13 cellular contexts compared by ENCODE assay signal in the genomic region with DNA sequence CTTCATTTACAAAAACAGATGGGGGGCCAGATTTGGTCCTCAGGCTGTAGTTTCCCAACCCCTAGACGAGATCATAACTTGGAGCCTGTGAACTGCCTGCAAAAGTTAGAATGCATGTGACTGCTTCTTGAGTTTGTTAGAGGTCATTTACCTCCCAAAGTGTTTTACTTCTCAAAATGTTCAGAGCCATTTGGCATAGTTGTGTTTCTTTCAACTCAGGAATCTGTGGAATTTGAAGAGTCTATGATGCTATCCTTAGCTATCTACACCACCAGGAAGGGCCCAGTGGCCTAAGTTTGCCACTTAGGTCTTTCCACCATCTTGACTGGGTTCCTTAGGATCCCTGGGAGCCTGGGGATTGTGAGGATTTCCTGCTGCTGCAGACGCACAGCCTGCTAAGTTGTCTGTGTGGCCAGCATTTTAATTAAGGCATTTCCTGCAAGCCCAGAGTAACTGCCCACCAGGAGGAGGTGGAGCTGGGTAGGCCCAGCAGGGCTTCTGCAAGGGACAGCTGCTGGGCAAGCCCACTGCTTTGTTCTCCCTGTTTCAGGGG. TPM values are rescaled to one million over a fixed set of nuclear protein-coding genes. Genes with fewer than 3 reads are reported as not detected.
DNase-seq lines count a peak whose midpoint lies in the region; ATAC-seq and TF ChIP-seq lines count a peak whose summit lies in the region.
"Had no signal": no experiment of that assay in that cellular context is flagged by ENCODE, and none has a peak within 500 bp of the region (broad histone marks: within the 10 kb centered on the region; RNA-seq: fewer than 3 reads in every experiment).

No MANE protein-coding gene starts in this region.

- H3K9me3 ChIP-seq in A673 (ENCODE audit: low read depth, low read length, poor library complexity, severe bottlenecking) (no peaks in the 10 kb centered on the region), left lung (no peaks in the 10 kb centered on the region)
- H3K9me3 ChIP-seq: heart left ventricle had no signal

- H3K4me1 ChIP-seq in A673 (ENCODE audit: insufficient read depth, low read length, poor library complexity, severe bottlenecking) (peaks cover 22% of the 10 kb centered on the region), left lung (peaks cover 6 to 14% of the 10 kb centered on the region in 2 donors)

- intact Hi-C loops in A673 (cut with micrococcal nuclease; ENCODE audit: unreplicated experiment), result no loop called here
- intact Hi-C loops in left lung (cut with DNase I), result no loop called here

- POLR2A ChIA-PET in A673 (lab: Charles Lee; ENCODE audit: low non-redundant PET), result no interaction called here

- no peaks in the 10 kb centered on the region for H3K27me3 ChIP-seq in A673 (replicated peaks; ENCODE audit: insufficient read depth, low read depth, low read length, poor library complexity)
- H3K27me3 ChIP-seq in left lung, result no peaks in the 10 kb centered on the region
- H3K27me3 ChIP-seq: heart left ventricle had no signal

- TF ChIP-seq CTCF in A673 (conservative IDR thresholded peaks at IDR 0.05; ENCODE audit: low read depth, low read length) (no peak), left lung (IDR thresholded peaks at IDR 0.05) (no peak)

- peak overlapping the region; percentile 60 for H3K27ac ChIP-seq in A673 (ENCODE audit: low read depth, low read length, poor library complexity, severe bottlenecking)
- peak overlapping the region; percentile 47 for H3K27ac ChIP-seq in cingulate gyrus (ENCODE audit: low read depth, low read length)
- H3K27ac ChIP-seq in left lung, result no peak overlapping the region
- H3K27ac ChIP-seq: heart left ventricle had no signal

- CTCF ChIA-PET in A673 (lab: Charles Lee), result no interaction called here

- BruUV-seq in A673 (replicated peaks; lab: Mats Ljungman, UMichigan), result no TSS peak

- ATAC-seq in left lung (peak; percentile 21), HG03342 (IDR thresholded peaks at IDR 0.05; ENCODE audit: unreplicated experiment) (no peak), HG03139 (IDR thresholded peaks at IDR 0.05; ENCODE audit: unreplicated experiment) (no peak), HG03565 (IDR thresholded peaks at IDR 0.05; ENCODE audit: unreplicated experiment) (no peak), GM21786 (IDR thresholded peaks at IDR 0.05; ENCODE audit: unreplicated experiment) (no peak)
- ATAC-seq: K562 had no signal

- H3K4me3 ChIP-seq in A673 (ENCODE audit: low read depth, low read length, poor library complexity, severe bottlenecking) (no peak overlapping the region), left lung (no peak overlapping the region)
- H3K4me3 ChIP-seq: heart left ventricle, K562 had no signal

- H3K36me3 ChIP-seq in A673 (ENCODE audit: insufficient read depth, low read length, poor library complexity, severe bottlenecking), result peaks cover 5% of the 10 kb centered on the region
- H3K36me3 ChIP-seq in left lung, result peaks cover 0 to 48% of the 10 kb centered on the region in 2 donors

- DNase-seq in A673 (ENCODE audit: low spot score), result peak; percentile 78
- DNase-seq in HT1080 (ENCODE audit: low read depth), result peak; percentile 54
- DNase-seq in left lung, result no peak
- DNase-seq: activated CD4-positive, alpha-beta memory T cell treated with anti-CD3 and anti-CD28 coated beads, Interleukin-2, amount 10 ng/mL, durations not matched to agents 7 days and 5 days; heart left ventricle; NCI-H510A treated with DMSO at 0.1 percent for 48 hours; stimulated activated CD4-positive, alpha-beta T cell treated with anti-CD3 and anti-CD28 coated beads, Interleukin-4, amount 100 ng/mL, for 24 hours had no signal

RNA-seq across cellular contexts. Expression of a gene that starts 53.1 kb away (rescaled TPM):
- 133 and 134 TPM in 2 replicates for total RNA-seq in A673 (2021)
- 83.8 and 108 TPM in 2 replicates for total RNA-seq in HT1080 (2014; rRNA removed; shearing (Covaris generic))
- 252 and 311 TPM in 2 replicates for polyA plus RNA-seq in HT1080 (2015; cell fraction: cytosol; rRNA removed)
- 69.4 and 71.5 TPM in 2 replicates for polyA plus RNA-seq in HT1080 (2015; cell fraction: nucleus; rRNA removed)
- 100 to 1,000 TPM; 257 to 265 TPM for total RNA-seq in left lung

Comparison
In these comparisons a context has a peak if more than half of its experiments do, and no peak if none do; other contexts are left out.
1. DNase-seq: peak in A673 (single experiment) and HT1080 (single experiment); none in left lung (0 of 2).
2. H3K27ac ChIP-seq: peak in A673 (single experiment) and cingulate gyrus (single experiment); none in left lung (0 of 2).